ENCODE assay signal across 8 cellular contexts in genomic region chr6:32589595-32590274, GRCh38. TPM values are rescaled to one million over a fixed set of nuclear protein-coding genes. Genes with fewer than 3 reads are reported as not detected.
A peak's percentile ranks its signal among the peaks of the same experiment; 100 is the strongest.
DNase-seq lines count a peak whose midpoint lies in the region; ATAC-seq, FAIRE-seq and TF ChIP-seq lines count a peak whose summit lies in the region.
"Not testable (repeated sequence)": the region's sequence is repeated elsewhere in the genome, so short reads cannot be mapped to it uniquely, and the experiment has no call there.

HLA-DRB1 (minus strand) TSS chr6:32589848; CDS start chr6:32589742, 106 bp downstream.

- H4K91ac ChIP-seq in H1 (replicated peaks; ENCODE audit: insufficient read length, low read length): not testable (repeated sequence)

- H4K20me1 ChIP-seq in H1 (replicated peaks in 1 of 2; ENCODE audit: control insufficient read depth in 1 of 2, insufficient read depth in 2 of 2, low read length in 2 of 2): not testable (repeated sequence)

- H3K23me2 ChIP-seq in H1 (ENCODE audit: low read depth, low read length): not testable (repeated sequence)

- not testable (repeated sequence) for H3K56ac ChIP-seq in H1 (replicated peaks; ENCODE audit: insufficient read length, low read depth, low read length)

- H2BK12ac ChIP-seq in H1 (ENCODE audit: low read depth, low read length): not testable (repeated sequence)

- H3K4me3 ChIP-seq in H1 (ENCODE audit: extremely low read depth in 1 of 4, insufficient read depth in 2 of 4, low read depth in 3 of 4, low read length in 4 of 4) (peak within 1 kb of the TSS in 1 of 4 experiments; percentile 4; a peak in 1 of 8 replicates), left lung (peak within 1 kb of the TSS in 1 of 2 donors; percentile 50)

- WGBS in H1 (ENCODE audit: extremely low coverage in 1 of 2, insufficient coverage in 1 of 2, insufficient read length in 1 of 2, insufficient replicate concordance in 2 of 2, low coverage in 1 of 2, low lambda C conversion rate in 2 of 2, missing lambda C conversion rate in 1 of 2), 2 experiments: 62% methylated on average over 7 of the region's 7 CpGs; no CpG with 5 or more reads in 1 of the 2 experiments

- not testable (repeated sequence) for H3K36me3 ChIP-seq in H1 (ENCODE audit: control insufficient read depth in 2 of 4, insufficient read depth in 4 of 4, low read length in 3 of 4); left lung

- H3K4me1 ChIP-seq in H1 (replicated peaks in 1 of 4; ENCODE audit: control insufficient read depth in 3 of 4, insufficient read depth in 4 of 4, low read length in 3 of 4): not testable (repeated sequence)
- H3K4me1 ChIP-seq in left lung: peaks cover 0 to 19% of the 10 kb centered on the region in 2 donors

- not testable (repeated sequence) for H3K4ac ChIP-seq in H1 (replicated peaks; ENCODE audit: insufficient read length, low read depth, low read length)

- H3K27me3 ChIP-seq in H1 (replicated peaks in 1 of 4; ENCODE audit: control insufficient read depth in 3 of 4, extremely low read depth in 1 of 4, insufficient read depth in 3 of 4, low read length in 3 of 4); left lung: not testable (repeated sequence)

- DNase-seq in Caki2 (ENCODE audit: low read depth) (peak; percentile 26), NAMALWA (ENCODE audit: low spot score) (peak; percentile 75), left lung (peak in 1 of 2 donors; percentile 58)
- DNase-seq in H1 (ENCODE audit: low read depth in 1 of 2, low spot score in 2 of 2): not testable (repeated sequence)
- DNase-seq in stimulated activated CD4-positive, alpha-beta T cell treated with anti-CD3 and anti-CD28 coated beads, Interleukin-4, amount 100 ng/mL, for 1 hour: peak; percentile 15

- peak; percentile 88 for TF ChIP-seq POLR2A in GM19099 (IDR thresholded peaks at IDR 0.05; ENCODE audit: extremely low read depth, insufficient read length, low read depth)
- not testable (repeated sequence) for TF ChIP-seq POLR2A in H1 (IDR thresholded peaks at IDR 0.05; ENCODE audit: control extremely low read depth in 1 of 2, low read depth in 2 of 2, low read length in 2 of 2)

- not testable (repeated sequence) for H2BK15ac ChIP-seq in H1 (ENCODE audit: low read length)

- not testable (repeated sequence) for TF ChIP-seq EP300 in H1 (IDR thresholded peaks at IDR 0.05; ENCODE audit: borderline replicate concordance in 1 of 2, low read depth in 2 of 2, low read length in 2 of 2)

- H2BK20ac ChIP-seq in H1 (ENCODE audit: low read length): not testable (repeated sequence)

- CTCF ChIA-PET in activated CD8-positive, alpha-beta memory T cell treated with anti-CD3 and anti-CD28 coated beads for 36 hours (lab: Charles Lee): not testable (repeated sequence)
- CTCF ChIA-PET in H1 (lab: Charles Lee; ENCODE audit: partially characterized antibody): interaction anchor here (1.0 to 1.4 kb wide), 2 partner anchors 106 to 111 kb away, joined by 3 read pairs; no protein-coding TSS in a partner anchor

- not testable (repeated sequence) for H3K9ac ChIP-seq in H1 (replicated peaks in 1 of 4; ENCODE audit: extremely low read depth in 1 of 4, low read depth in 3 of 4, low read length in 3 of 4)

- not testable (repeated sequence) for H3K14ac ChIP-seq in H1 (ENCODE audit: insufficient read length)

- TF ChIP-seq RAD21 in H1 (IDR thresholded peaks at IDR 0.05 in 1 of 2, conservative IDR thresholded peaks at IDR 0.05 in 1 of 2; ENCODE audit: low read depth in 2 of 2, low read length in 2 of 2): not testable (repeated sequence)

- POLR2A ChIA-PET in activated CD8-positive, alpha-beta memory T cell treated with anti-CD3 and anti-CD28 coated beads for 36 hours (lab: Charles Lee): not testable (repeated sequence)
- POLR2A ChIA-PET in H1 (lab: Charles Lee; ENCODE audit: partially characterized antibody): interaction anchor here (0.9 kb wide), 1 partner anchor 13 kb away, joined by 3 read pairs; no protein-coding TSS in a partner anchor

- H3K18ac ChIP-seq in H1 (ENCODE audit: extremely low read depth, low read length): not testable (repeated sequence)

- intact Hi-C loops in left lung (cut with DNase I): loop anchor here in 1 of 2 donors (10.0 kb wide), 1 partner anchor 65 kb away; no protein-coding TSS in a partner anchor

- not testable (repeated sequence) for H2AK5ac ChIP-seq in H1 (ENCODE audit: low read depth, low read length)

- H3K23ac ChIP-seq in H1 (ENCODE audit: insufficient read length): not testable (repeated sequence)

- not testable (repeated sequence) for TF ChIP-seq CTCF in H1 (IDR thresholded peaks at IDR 0.05; ENCODE audit: control extremely low read depth in 1 of 3, insufficient read depth in 1 of 3, low read depth in 1 of 3, low read length in 3 of 3); left lung (IDR thresholded peaks at IDR 0.05)

- H3K79me2 ChIP-seq in H1 (ENCODE audit: control insufficient read depth in 1 of 2, insufficient read depth in 2 of 2, low read length in 2 of 2): not testable (repeated sequence)

- not testable (repeated sequence) for H3K27ac ChIP-seq in H1 (ENCODE audit: low read depth, low read length)
- peak within 1 kb of the TSS; percentile 33 to 84 for H3K27ac ChIP-seq in left lung

- not testable (repeated sequence) for H4K5ac ChIP-seq in H1 (ENCODE audit: insufficient read length, low read depth, low read length)

- not testable (repeated sequence) for H2BK120ac ChIP-seq in H1 (replicated peaks; ENCODE audit: low read depth, low read length)

- peak; percentile 100 for FAIRE-seq in H1 (lab: Jason Lieb, UNC)

- H2AFZ ChIP-seq in H1 (ENCODE audit: low read length): 0 out of 2 replicates have a peak within 1 kb of the TSS, but pooled peaks have one; percentile 85

- not testable (repeated sequence) for H3K79me1 ChIP-seq in H1 (ENCODE audit: low read depth, low read length)

- H4K8ac ChIP-seq in H1 (ENCODE audit: extremely low read depth, insufficient read depth, low read length): not testable (repeated sequence)

- peak; percentile 87 for ATAC-seq in HG02884 (IDR thresholded peaks at IDR 0.05; ENCODE audit: unreplicated experiment)
- peak; percentile 98 for ATAC-seq in left lung

- not testable (repeated sequence) for H3K4me2 ChIP-seq in H1 (ENCODE audit: insufficient read depth in 1 of 2, low read depth in 2 of 2, low read length in 2 of 2)

- not testable (repeated sequence) for H3K9me3 ChIP-seq in H1 (ENCODE audit: insufficient read depth in 2 of 2, low read depth in 1 of 2, low read length in 1 of 2); left lung

- in situ Hi-C loops in Caki2 (cut with HindIII; ENCODE audit: low pct_unique_long_range_greater_than_20kb, low sequenced_read_pairs): loop anchor here (10.0 kb wide), 1 partner anchor 65 kb away; no protein-coding TSS in a partner anchor

- H2BK5ac ChIP-seq in H1 (ENCODE audit: low read depth, low read length): not testable (repeated sequence)

TF ChIP-seq in H1, 55 proteins besides CTCF, POLR2A, EP300 and RAD21:
- peak; percentile 65; the same call in 1 of the 2 replicates for TF ChIP-seq CREB1 (IDR thresholded peaks at IDR 0.05)
- peak; percentile 94 for TF ChIP-seq RFX5 (IDR thresholded peaks at IDR 0.05; ENCODE audit: borderline replicate concordance, low read depth, low read length)

RNA-seq across cellular contexts. Expression of gene HLA-DRB1, which starts in this region (rescaled TPM):
- total RNA-seq in Caki2 (2014; rRNA removed; shearing (Covaris generic); ENCODE audit: low replicate concordance): 0.17 TPM in 1 of 2 replicates, not detected in the other
- 10 to 100 TPM; 10.8 to 10.9 TPM for total RNA-seq in activated CD8-positive, alpha-beta memory T cell treated with anti-CD3 and anti-CD28 coated beads for 36 hours
- total RNA-seq in H1 (2021; fragmentation: NEBNext Ultra II Directional; extraction: Animal tissue kit (Norgen Biotek cat#: 25700)): 5.1 and 6.7 TPM in 2 replicates
- 7.2 and 7.5 TPM in 2 replicates for polyA plus RNA-seq in H1 (2011; rRNA removed)
- 7.8 TPM for polyA plus RNA-seq in H1 (2011; cell fraction: cytosol; rRNA removed)
- 5.9 TPM for polyA plus RNA-seq in H1 (2011; cell fraction: nucleus; rRNA removed)
- 4.5 to 6.8 TPM (median 5.6 TPM) in 4 replicates for polyA plus RNA-seq in H1 (2012, experiment 1 of 2)
- 6.2 TPM for polyA plus RNA-seq in H1 (2012, experiment 2 of 2)
- polyA plus RNA-seq in H1 (2013, experiment 1 of 2): 5.9 TPM
- polyA plus RNA-seq in H1 (2013, experiment 2 of 2): 6.6 TPM
- polyA minus RNA-seq in H1 (2011; rRNA and poly(A)+ RNA removed): 4.3 and 4.8 TPM in 2 replicates
- 2.3 TPM for polyA minus RNA-seq in H1 (2011; cell fraction: cytosol; rRNA and poly(A)+ RNA removed)
- polyA minus RNA-seq in H1 (2011; cell fraction: nucleus; rRNA and poly(A)+ RNA removed): 1.9 TPM
- 100 to 1,000 TPM; 418 to 665 TPM for total RNA-seq in left lung

Comparison
In these comparisons a context has a peak if more than half of its experiments do, and no peak if none do; other contexts are left out.
1. RNA of gene HLA-DRB1 (total RNA-seq): 418 to 665 TPM in left lung; 10.8 to 10.9 TPM in activated CD8-positive, alpha-beta memory T cell treated with anti-CD3 and anti-CD28 coated beads for 36 hours, 5.1 to 6.7 TPM in H1 and 0.17 TPM in Caki2; every median in the first group is over 10 times any median in the second.
2. Peak in DNase-seq in Caki2; RNA of the gene not detected or under 1 TPM.